1 cellular context compared by ENCODE assay signal in the genomic region with DNA sequence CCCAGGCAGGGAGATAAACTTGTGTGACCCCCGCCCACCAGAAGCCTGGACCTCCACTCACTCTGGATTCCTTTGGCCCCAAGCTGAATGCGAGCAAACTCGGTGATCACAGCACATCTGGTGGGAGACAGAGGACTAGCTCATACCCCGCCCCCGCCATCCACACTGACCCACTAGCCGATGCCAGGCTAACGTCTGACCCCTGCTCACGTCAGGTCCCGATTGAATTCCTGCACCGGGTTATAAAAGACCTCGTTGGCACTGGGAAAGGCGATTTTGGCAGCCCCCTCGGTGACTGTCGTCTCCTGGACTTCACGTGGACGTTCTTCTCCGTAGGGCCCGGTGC.
TF ChIP-seq lines count a peak whose summit lies in the region.

No MANE protein-coding gene starts in this region.

TF ChIP-seq in HCT116, 20 proteins besides CTCF, POLR2A, EP300 and RAD21:
- TF ChIP-seq, protein P1, sequence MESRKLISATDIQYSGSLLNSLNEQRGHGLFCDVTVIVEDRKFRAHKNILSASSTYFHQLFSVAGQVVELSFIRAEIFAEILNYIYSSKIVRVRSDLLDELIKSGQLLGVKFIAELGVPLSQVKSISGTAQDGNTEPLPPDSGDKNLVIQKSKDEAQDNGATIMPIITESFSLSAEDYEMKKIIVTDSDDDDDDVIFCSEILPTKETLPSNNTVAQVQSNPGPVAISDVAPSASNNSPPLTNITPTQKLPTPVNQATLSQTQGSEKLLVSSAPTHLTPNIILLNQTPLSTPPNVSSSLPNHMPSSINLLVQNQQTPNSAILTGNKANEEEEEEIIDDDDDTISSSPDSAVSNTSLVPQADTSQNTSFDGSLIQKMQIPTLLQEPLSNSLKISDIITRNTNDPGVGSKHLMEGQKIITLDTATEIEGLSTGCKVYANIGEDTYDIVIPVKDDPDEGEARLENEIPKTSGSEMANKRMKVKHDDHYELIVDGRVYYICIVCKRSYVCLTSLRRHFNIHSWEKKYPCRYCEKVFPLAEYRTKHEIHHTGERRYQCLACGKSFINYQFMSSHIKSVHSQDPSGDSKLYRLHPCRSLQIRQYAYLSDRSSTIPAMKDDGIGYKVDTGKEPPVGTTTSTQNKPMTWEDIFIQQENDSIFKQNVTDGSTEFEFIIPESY (IDR thresholded peaks at IDR 0.05; ENCODE audit: extremely low read depth, insufficient replicate concordance, low read length) = no peak
- TF ChIP-seq EZH2 (IDR thresholded peaks at IDR 0.05) (no peak), EGR1 (IDR thresholded peaks at IDR 0.05; ENCODE audit: low read depth) (no peak), TCF7L2 (IDR thresholded peaks at IDR 0.05; ENCODE audit: borderline replicate concordance, extremely low read depth, insufficient read depth, insufficient read length) (no peak), YY1 (IDR thresholded peaks at IDR 0.05; ENCODE audit: extremely low read depth, insufficient replicate concordance, low read depth, low read length) (no peak), SIN3A (IDR thresholded peaks at IDR 0.05; ENCODE audit: low read depth) (no peak), JUND (IDR thresholded peaks at IDR 0.05) (no peak), ELF1 (IDR thresholded peaks at IDR 0.05; ENCODE audit: borderline replicate concordance, low read depth) (no peak), EZH2phosphoT487 (IDR thresholded peaks at IDR 0.05; ENCODE audit: borderline replicate concordance) (no peak), SRF (IDR thresholded peaks at IDR 0.05; ENCODE audit: low read depth) (no peak), FOSL1 (IDR thresholded peaks at IDR 0.05; ENCODE audit: low read depth) (no peak), POLR2AphosphoS5 (IDR thresholded peaks at IDR 0.05; ENCODE audit: low read depth, low read length) (no peak), SP1 (IDR thresholded peaks at IDR 0.05; ENCODE audit: low read depth) (no peak), ZNF274 (IDR thresholded peaks at IDR 0.05; ENCODE audit: low read depth, low read length) (no peak)
